In genomic region chr4:970854-971520, GRCh38 we compare ENCODE assay signal across 18 cellular contexts. TPM values are rescaled to one million over a fixed set of nuclear protein-coding genes. Genes with fewer than 3 reads are reported as not detected.
DNase-seq lines count a peak whose midpoint lies in the region; ATAC-seq and FAIRE-seq lines count a peak whose summit lies in the region.
"Had no signal": no experiment of that assay in that cellular context is flagged by ENCODE, and none has a peak within 500 bp of the region (broad histone marks: within the 10 kb centered on the region; RNA-seq: fewer than 3 reads in every experiment).

No MANE protein-coding gene starts in this region.

- peaks cover 1 to 6% of the 10 kb centered on the region in 2 donors for H3K36me3 ChIP-seq in small intestine (ENCODE audit: control insufficient read depth in 2 of 2, insufficient read depth in 2 of 2, low read length in 2 of 2)

- no peak for DNase-seq in activated naive CD4-positive, alpha-beta T cell treated with anti-CD3 and anti-CD28 coated beads, Interleukin-2, amount 10 ng/mL, durations not matched to agents 7 days and 5 days
- DNase-seq in activated naive CD4-positive, alpha-beta T cell treated with anti-CD3 and anti-CD28 coated beads, Interleukin-2, amount 50 U/mL, for 72 hours (ENCODE audit: low spot score in 2 of 2), result no peak
- DNase-seq in T-cell, result no peak
- DNase-seq in immature natural killer cell, result no peak
- peak; percentile 51 for DNase-seq in small intestine
- no peak for DNase-seq in GF-D8 (lab: John Stamatoyannopoulos, UW)
- DNase-seq in COR-L47 (lab: John Stamatoyannopoulos, UW), result no peak
- DNase-seq: ACHN; esophagus squamous epithelium; kidney glomerular epithelial cell; NCI-H2107; NCI-H774; retina; stimulated activated CD4-positive, alpha-beta T cell treated with anti-CD3 and anti-CD28 coated beads, Interleukin-1b, Interleukin-23, amount 100 ng/mL, for 48 hours; T-helper 1 cell; trophoblast cell had no signal

- POLR2A ChIA-PET in T-cell (lab: Charles Lee), result no interaction called here

- 24 to 65% (median 42%) methylated on average over 16 to 17 of the region's 17 CpGs for WGBS in small intestine, 3 donors

- peaks cover 7 to 9% of the 10 kb centered on the region in 2 donors for H3K4me1 ChIP-seq in small intestine (ENCODE audit: control insufficient read depth in 2 of 2, insufficient read depth in 1 of 2, low read depth in 1 of 2, low read length in 1 of 2)

- H3K36me3 Mint-ChIP-seq in activated naive CD4-positive, alpha-beta T cell treated with anti-CD3 and anti-CD28 coated beads, Interleukin-2, amount 10 ng/mL, durations not matched to agents 7 days and 5 days, result no peaks in the 10 kb centered on the region
- no peaks in the 10 kb centered on the region for H3K36me3 Mint-ChIP-seq in activated naive CD4-positive, alpha-beta T cell treated with anti-CD3 and anti-CD28 coated beads, Interleukin-2, amount 50 U/mL, for 72 hours
- H3K36me3 Mint-ChIP-seq in T-cell (no peaks in the 10 kb centered on the region), immature natural killer cell (no peaks in the 10 kb centered on the region)

- H3K27me3 Mint-ChIP-seq in activated naive CD4-positive, alpha-beta T cell treated with anti-CD3 and anti-CD28 coated beads, Interleukin-2, amount 10 ng/mL, durations not matched to agents 7 days and 5 days, result peaks cover 6% of the 10 kb centered on the region
- H3K27me3 Mint-ChIP-seq in T-cell, result no peaks in the 10 kb centered on the region
- H3K27me3 Mint-ChIP-seq in immature natural killer cell (ENCODE audit: low read depth in 3 of 3), result peaks cover 11 to 16% (median 12%) of the 10 kb centered on the region in 3 donors

- H3K4me1 Mint-ChIP-seq in activated naive CD4-positive, alpha-beta T cell treated with anti-CD3 and anti-CD28 coated beads, Interleukin-2, amount 10 ng/mL, durations not matched to agents 7 days and 5 days, result peaks cover 11% of the 10 kb centered on the region
- peaks cover 12 to 16% (median 15%) of the 10 kb centered on the region in 3 donors for H3K4me1 Mint-ChIP-seq in T-cell
- H3K4me1 Mint-ChIP-seq in immature natural killer cell, result peaks cover 24 to 26% of the 10 kb centered on the region in 2 donors

- H3K27ac ChIP-seq in small intestine (ENCODE audit: low read depth in 1 of 2, low read length in 1 of 2), result peak overlapping the region; percentile 75 to 83
- H3K27ac ChIP-seq: ascending aorta, esophagus squamous epithelium had no signal

- no peak for FAIRE-seq in small intestine (lab: Jason Lieb, UNC)

- peak overlapping the region in 1 of 2 donors; percentile 24 for H3K4me3 ChIP-seq in small intestine (ENCODE audit: low read depth in 1 of 2, low read length in 2 of 2)

- H3K27me3 ChIP-seq in small intestine (ENCODE audit: control insufficient read depth in 2 of 2, insufficient read depth in 2 of 2, low read length in 2 of 2), result no peaks in the 10 kb centered on the region
- H3K27me3 ChIP-seq: ascending aorta, esophagus squamous epithelium had no signal

- no peaks in the 10 kb centered on the region for H3K9me3 Mint-ChIP-seq in activated naive CD4-positive, alpha-beta T cell treated with anti-CD3 and anti-CD28 coated beads, Interleukin-2, amount 10 ng/mL, durations not matched to agents 7 days and 5 days
- H3K9me3 Mint-ChIP-seq in activated naive CD4-positive, alpha-beta T cell treated with anti-CD3 and anti-CD28 coated beads, Interleukin-2, amount 50 U/mL, for 72 hours, result no peaks in the 10 kb centered on the region
- H3K9me3 Mint-ChIP-seq in T-cell (no peaks in the 10 kb centered on the region), immature natural killer cell (no peaks in the 10 kb centered on the region)

- CTCF ChIA-PET in activated naive CD4-positive, alpha-beta T cell treated with anti-CD3 and anti-CD28 coated beads, Interleukin-2, amount 10 ng/mL, durations not matched to agents 7 days and 5 days (lab: Charles Lee), result no interaction called here
- CTCF ChIA-PET in T-cell (lab: Charles Lee), result interaction anchor here in 1 of 2 donors (0.6 to 1.0 kb wide), 2 partner anchors 13 to 16 kb away, joined by 3 read pairs; partner anchors contain the start of gene IDUA

- no peaks in the 10 kb centered on the region for H3K9me3 ChIP-seq in small intestine (ENCODE audit: control insufficient read depth, low read depth)
- H3K9me3 ChIP-seq: ascending aorta, esophagus squamous epithelium had no signal

- H3K27ac Mint-ChIP-seq in activated naive CD4-positive, alpha-beta T cell treated with anti-CD3 and anti-CD28 coated beads, Interleukin-2, amount 10 ng/mL, durations not matched to agents 7 days and 5 days, result no peak overlapping the region
- peak overlapping the region in 1 of 2 donors; percentile 29 for H3K27ac Mint-ChIP-seq in activated naive CD4-positive, alpha-beta T cell treated with anti-CD3 and anti-CD28 coated beads, Interleukin-2, amount 50 U/mL, for 72 hours
- H3K27ac Mint-ChIP-seq in T-cell, result no peak overlapping the region
- peak overlapping the region; percentile 87 to 98 (median 95) for H3K27ac Mint-ChIP-seq in immature natural killer cell

- no peak for ATAC-seq in activated naive CD4-positive, alpha-beta T cell treated with anti-CD3 and anti-CD28 coated beads, Interleukin-2, amount 50 U/mL, for 72 hours
- ATAC-seq in T-cell (replicated peaks in 1 of 4), result no peak
- no peak for ATAC-seq in HG02642 (IDR thresholded peaks at IDR 0.05; ENCODE audit: poor library complexity, unreplicated experiment)

- H3K4me3 Mint-ChIP-seq in activated naive CD4-positive, alpha-beta T cell treated with anti-CD3 and anti-CD28 coated beads, Interleukin-2, amount 10 ng/mL, durations not matched to agents 7 days and 5 days, result peak overlapping the region; percentile 10
- H3K4me3 Mint-ChIP-seq in T-cell, result peak overlapping the region; percentile 47 to 59 (median 55)
- peak overlapping the region; percentile 76 to 93 (median 83) for H3K4me3 Mint-ChIP-seq in immature natural killer cell

RNA-seq across cellular contexts. Expression of gene DGKQ, which starts 2.4 kb away (rescaled TPM):
- 1 to 10 TPM; 7.8 to 7.9 TPM for total RNA-seq in activated naive CD4-positive, alpha-beta T cell treated with anti-CD3 and anti-CD28 coated beads, Interleukin-2, amount 50 U/mL, for 72 hours
- 10 to 100 TPM; 22.6 to 46.4 (median 36.9) TPM for total RNA-seq in T-cell
- polyA plus RNA-seq in immature natural killer cell, result 10 to 100 TPM; 12.1 to 24.0 (median 14.0) TPM
- 10 to 100 TPM; 18.9 to 42.3 (median 31.6) TPM for polyA plus RNA-seq in small intestine

RNA-seq across cellular contexts. Expression of gene IDUA, which starts 15.9 kb away (rescaled TPM):
- total RNA-seq in activated naive CD4-positive, alpha-beta T cell treated with anti-CD3 and anti-CD28 coated beads, Interleukin-2, amount 50 U/mL, for 72 hours, result 10 to 100 TPM in 1 of 2 donors, 1 to 10 TPM in 1; 8.5 to 23.3 TPM
- 10 to 100 TPM; 60.4 to 96.5 (median 78.7) TPM for total RNA-seq in T-cell
- polyA plus RNA-seq in immature natural killer cell (10 to 100 TPM in 1 of 3 donors, 1 to 10 TPM in 2; 5.6 to 12.2 (median 6.3) TPM), small intestine (10 to 100 TPM; 10.8 to 13.2 (median 13.0) TPM)

RNA-seq across cellular contexts. Expression of gene SLC26A1, which starts 22.2 kb away (rescaled TPM):
- not detected for total RNA-seq in activated naive CD4-positive, alpha-beta T cell treated with anti-CD3 and anti-CD28 coated beads, Interleukin-2, amount 50 U/mL, for 72 hours
- total RNA-seq in T-cell, result 1 to 10 TPM in 1 of 5 donors, under 1 TPM in 3, not detected in 1; 0.16 to 1.5 (median 0.39) TPM
- polyA plus RNA-seq in immature natural killer cell (under 1 TPM in 2 of 3 donors, not detected in 1; 0.52 to 0.77 TPM), small intestine (1 to 10 TPM in 2 of 3 donors, under 1 TPM in 1; 0.54 to 3.0 (median 2.5) TPM)
- total RNA-seq: ascending aorta, esophagus squamous epithelium had no signal

RNA-seq across cellular contexts. Expression of gene TMEM175, which starts 38.7 kb away (rescaled TPM):
- 10 to 100 TPM; 12.1 to 13.9 TPM for total RNA-seq in activated naive CD4-positive, alpha-beta T cell treated with anti-CD3 and anti-CD28 coated beads, Interleukin-2, amount 50 U/mL, for 72 hours
- total RNA-seq in T-cell, result 10 to 100 TPM; 44.3 to 60.9 (median 53.0) TPM
- polyA plus RNA-seq in immature natural killer cell, result 10 to 100 TPM; 13.9 to 41.6 (median 28.7) TPM
- 10 to 100 TPM; 23.1 to 29.5 (median 25.4) TPM for polyA plus RNA-seq in small intestine

RNA-seq across cellular contexts. Expression of gene GAK, which starts 38.9 kb away (rescaled TPM):
- 100 to 1,000 TPM; 124 to 171 TPM for total RNA-seq in activated naive CD4-positive, alpha-beta T cell treated with anti-CD3 and anti-CD28 coated beads, Interleukin-2, amount 50 U/mL, for 72 hours
- 100 to 1,000 TPM; 182 to 225 (median 218) TPM for total RNA-seq in T-cell
- polyA plus RNA-seq in immature natural killer cell (100 to 1,000 TPM in 1 of 3 donors, 10 to 100 TPM in 2; 49.4 to 119 (median 52.2) TPM), small intestine (100 to 1,000 TPM; 173 to 463 (median 287) TPM)

Comparison
In these comparisons a context has a peak if more than half of its experiments do, and no peak if none do; other contexts are left out.
1. H3K27ac Mint-ChIP-seq: peak in immature natural killer cell (6 of 6); none in activated naive CD4-positive, alpha-beta T cell treated with anti-CD3 and anti-CD28 coated beads, Interleukin-2, amount 10 ng/mL, durations not matched to agents 7 days and 5 days (single experiment) and T-cell (0 of 2).
2. H3K4me3 Mint-ChIP-seq: peak in every context shown above with its lines; median percentile 83 in immature natural killer cell; 55 in T-cell; 10 in activated naive CD4-positive, alpha-beta T cell treated with anti-CD3 and anti-CD28 coated beads, Interleukin-2, amount 10 ng/mL, durations not matched to agents 7 days and 5 days.